ENCODE assay signal across 8 cellular contexts in the genomic region with DNA sequence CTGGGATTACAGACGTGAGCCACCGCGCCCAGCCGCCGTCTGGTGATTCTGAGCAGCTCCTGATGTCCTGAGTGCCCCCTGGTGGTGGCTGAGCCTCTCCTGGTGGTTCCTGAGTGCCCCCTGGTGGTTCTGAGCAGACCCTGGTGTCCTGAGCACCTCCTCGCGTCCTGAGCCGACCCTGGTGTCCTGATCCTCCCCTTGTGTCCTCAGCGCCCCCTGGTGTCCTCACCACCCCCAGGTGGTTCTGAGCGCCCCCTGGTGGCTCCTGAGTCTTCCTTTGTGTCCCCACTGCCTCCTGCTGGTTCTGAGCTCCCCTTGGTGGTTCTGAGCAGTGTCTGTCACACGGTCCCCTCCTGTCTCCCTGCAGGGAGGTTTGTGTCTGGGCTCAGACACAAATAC.
DNase-seq lines count a peak whose midpoint lies in the region; ATAC-seq and TF ChIP-seq lines count a peak whose summit lies in the region.

No MANE protein-coding gene starts in this region.

- no peak overlapping the region for H3K27ac ChIP-seq in CD4-positive, CD25-positive, alpha-beta regulatory T cell (ENCODE audit: insufficient read depth, low read length, poor library complexity, severe bottlenecking)
- no peak overlapping the region for H3K27ac ChIP-seq in gastroesophageal sphincter

- TF ChIP-seq POLR2A in gastroesophageal sphincter (IDR thresholded peaks at IDR 0.05), result no peak

- 100% methylated on average over 1 of the region's 11 CpGs; no CpG with 5 or more reads in 1 of the 2 donors for WGBS in gastroesophageal sphincter (ENCODE audit: low coverage in 1 of 2), 2 donors

- H3K4me1 ChIP-seq in CD4-positive, CD25-positive, alpha-beta regulatory T cell (ENCODE audit: control insufficient read depth, insufficient read depth, low read length, poor library complexity, severe bottlenecking), result no peaks in the 10 kb centered on the region
- no peaks in the 10 kb centered on the region for H3K4me1 ChIP-seq in gastroesophageal sphincter

- H3K9me3 ChIP-seq in CD4-positive, CD25-positive, alpha-beta regulatory T cell (ENCODE audit: control insufficient read depth in 2 of 2, low read length in 2 of 2), result no peaks in the 10 kb centered on the region
- H3K9me3 ChIP-seq in gastroesophageal sphincter, result no peaks in the 10 kb centered on the region

- H3K4me3 ChIP-seq in CD4-positive, CD25-positive, alpha-beta regulatory T cell (ENCODE audit: low read depth, low read length), result no peak overlapping the region
- no peak overlapping the region for H3K4me3 ChIP-seq in LNCaP clone FGC (ENCODE audit: low read depth, low read length)
- no peak overlapping the region for H3K4me3 ChIP-seq in gastroesophageal sphincter

- peak; percentile 13 to 60 (median 27) for DNase-seq in CD4-positive, CD25-positive, alpha-beta regulatory T cell
- no peak for DNase-seq in LNCaP clone FGC (ENCODE audit: low read depth)
- DNase-seq in activated T-cell treated with anti-CD3 and anti-CD28 coated beads, Interleukin-2, amount 50 U/mL, for 48 hours, result peak; percentile 89 to 92
- peak; percentile 50 for DNase-seq in natural killer cell
- no peak for DNase-seq in posterior vena cava (ENCODE audit: low spot score)
- DNase-seq in COR-L47 (lab: John Stamatoyannopoulos, UW), result no peak

- intact Hi-C loops in natural killer cell (cut with micrococcal nuclease) (no loop called here), posterior vena cava (cut with DNase I) (no loop called here)

- H3K27me3 Mint-ChIP-seq in CD4-positive, CD25-positive, alpha-beta regulatory T cell, result peaks cover 16% of the 10 kb centered on the region
- H3K27me3 Mint-ChIP-seq in natural killer cell (ENCODE audit: low read depth in 2 of 2), result peaks cover 0 to 14% of the 10 kb centered on the region in 2 donors

- H3K36me3 ChIP-seq in CD4-positive, CD25-positive, alpha-beta regulatory T cell (ENCODE audit: control insufficient read depth, insufficient read depth, low read length), result no peaks in the 10 kb centered on the region
- H3K36me3 ChIP-seq in gastroesophageal sphincter, result no peaks in the 10 kb centered on the region

- peaks cover 0 to 3% (median 0%) of the 10 kb centered on the region in 7 donors for H3K9me3 Mint-ChIP-seq in CD4-positive, CD25-positive, alpha-beta regulatory T cell
- H3K9me3 Mint-ChIP-seq in natural killer cell, result no peaks in the 10 kb centered on the region

- H3K4me1 Mint-ChIP-seq in CD4-positive, CD25-positive, alpha-beta regulatory T cell, result peaks cover 0 to 4% (median 0%) of the 10 kb centered on the region in 4 donors
- no peaks in the 10 kb centered on the region for H3K4me1 Mint-ChIP-seq in natural killer cell

- peaks cover 5% of the 10 kb centered on the region for H3K27me3 ChIP-seq in CD4-positive, CD25-positive, alpha-beta regulatory T cell (ENCODE audit: control insufficient read depth, insufficient read depth, low read length)
- H3K27me3 ChIP-seq in gastroesophageal sphincter, result peaks cover 26% of the 10 kb centered on the region

- ATAC-seq in CD4-positive, CD25-positive, alpha-beta regulatory T cell (ENCODE audit: low read depth in 2 of 2), result peak in 1 of 2 donors; percentile 44
- ATAC-seq in GM21526 (IDR thresholded peaks at IDR 0.05; ENCODE audit: low FRiP score, unreplicated experiment), result peak; percentile 57
- peak; percentile 53 to 63 (median 58) for ATAC-seq in natural killer cell
- no peak for ATAC-seq in gastroesophageal sphincter

- no peak overlapping the region for H3K27ac Mint-ChIP-seq in CD4-positive, CD25-positive, alpha-beta regulatory T cell
- peak overlapping the region; percentile 12 to 53 for H3K27ac Mint-ChIP-seq in natural killer cell

- TF ChIP-seq CTCF in LNCaP clone FGC (IDR thresholded peaks at IDR 0.05; ENCODE audit: control insufficient read depth, extremely low read depth, insufficient read depth) (peak; percentile 27; the same call in 1 of the 2 replicates), natural killer cell (IDR thresholded peaks at IDR 0.05) (peak; percentile 34), gastroesophageal sphincter (IDR thresholded peaks at IDR 0.05) (peak in 1 of 4 experiments; percentile 28)

- H3K4me3 Mint-ChIP-seq in CD4-positive, CD25-positive, alpha-beta regulatory T cell, result no peak overlapping the region
- no peak overlapping the region for H3K4me3 Mint-ChIP-seq in natural killer cell

- TF ChIP-seq EP300 in gastroesophageal sphincter (IDR thresholded peaks at IDR 0.05), result no peak

- no peaks in the 10 kb centered on the region for H3K36me3 Mint-ChIP-seq in CD4-positive, CD25-positive, alpha-beta regulatory T cell
- no peaks in the 10 kb centered on the region for H3K36me3 Mint-ChIP-seq in natural killer cell

Comparison
In these comparisons a context has a peak if more than half of its experiments do, and no peak if none do; other contexts are left out.
1. DNase-seq: peak in CD4-positive, CD25-positive, alpha-beta regulatory T cell (3 of 3), activated T-cell treated with anti-CD3 and anti-CD28 coated beads, Interleukin-2, amount 50 U/mL, for 48 hours (2 of 2) and natural killer cell (single experiment); none in LNCaP clone FGC (single experiment), posterior vena cava (single experiment) and COR-L47 (single experiment).
2. H3K27ac Mint-ChIP-seq: peak in natural killer cell (2 of 2); none in CD4-positive, CD25-positive, alpha-beta regulatory T cell (0 of 3).